Comparison of ENCODE assay signal across 26 cellular contexts in the genomic region with DNA sequence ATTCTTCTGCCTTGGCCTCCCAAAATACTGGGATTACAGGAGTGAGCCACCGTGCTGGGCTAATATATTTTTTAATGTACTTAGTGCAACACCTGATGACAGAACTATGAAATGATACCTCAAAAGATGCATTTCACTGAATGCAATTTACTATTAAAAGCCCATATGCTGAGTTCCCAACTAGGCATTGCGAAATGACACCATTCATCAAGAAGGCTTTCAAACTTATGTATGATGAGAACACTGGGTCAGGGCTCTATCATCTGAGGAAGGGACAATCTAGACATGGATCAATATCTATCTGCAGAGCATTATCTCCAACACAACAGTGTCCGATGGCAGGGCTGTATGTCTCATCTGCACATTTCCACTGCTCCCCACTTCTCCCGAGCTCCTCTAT.
"Had no signal": no experiment of that assay in that cellular context is flagged by ENCODE, and none has a peak within 500 bp of the region (broad histone marks: within the 10 kb centered on the region; RNA-seq: fewer than 3 reads in every experiment).

No MANE protein-coding gene starts in this region.

- H3K9me3 ChIP-seq: ascending aorta, Peyer's patch, SJCRH30, SK-N-SH had no signal

- H3K36me3 ChIP-seq: ascending aorta, Peyer's patch, SJCRH30, WERI-Rb-1 had no signal

- H3K36me3 Mint-ChIP-seq: activated naive CD8-positive, alpha-beta T cell treated with anti-CD3 and anti-CD28 coated beads for 36 hours; brain had no signal

- H3K4me1 Mint-ChIP-seq: central memory CD8-positive, alpha-beta T cell had no signal

- H3K4me1 ChIP-seq: ascending aorta, Peyer's patch, SJCRH30 had no signal

- H3K27ac ChIP-seq: ascending aorta, Peyer's patch, RWPE1, SJCRH30, WERI-Rb-1 had no signal

- H3K27me3 Mint-ChIP-seq: activated CD4-positive, alpha-beta T cell treated with anti-CD3 and anti-CD28 coated beads for 36 hours; activated CD8-positive, alpha-beta T cell treated with anti-CD3 and anti-CD28 coated beads for 36 hours; activated naive CD4-positive, alpha-beta T cell treated with anti-CD3 and anti-CD28 coated beads, Interleukin-2, amount 10 ng/mL, durations not matched to agents 7 days and 5 days; activated naive CD8-positive, alpha-beta T cell treated with anti-CD3 and anti-CD28 coated beads for 36 hours; central memory CD8-positive, alpha-beta T cell had no signal

- H3K4me3 ChIP-seq: ascending aorta, Peyer's patch, SJCRH30 had no signal

- H3K27me3 ChIP-seq: ascending aorta, Peyer's patch, SJCRH30 had no signal

- H3K27ac Mint-ChIP-seq: activated CD4-positive, alpha-beta T cell treated with anti-CD3 and anti-CD28 coated beads for 36 hours; activated CD8-positive, alpha-beta T cell treated with anti-CD3 and anti-CD28 coated beads for 36 hours; activated naive CD4-positive, alpha-beta T cell treated with anti-CD3 and anti-CD28 coated beads, Interleukin-2, amount 10 ng/mL, durations not matched to agents 7 days and 5 days; activated naive CD8-positive, alpha-beta T cell treated with anti-CD3 and anti-CD28 coated beads for 36 hours; activated T-cell treated with anti-CD3 and anti-CD28 coated beads, Interleukin-2, amount 50 U/mL, for 72 hours; activated T-helper 2 cell treated with anti-CD3 and anti-CD28 coated beads, Interferon-gamma antibody, Interleukin-2, Interleukin-4, amounts not matched to agents 10 μg/mL and 5 μg/mL and 100 μg/mL, durations not matched to agents 14 hours and 24 hours and 36 hours had no signal

- DNase-seq: activated CD4-positive, alpha-beta T cell treated with anti-CD3 and anti-CD28 coated beads for 36 hours; activated CD4-positive, alpha-beta T cell treated with anti-CD3 and anti-CD28 coated beads, Interleukin-2, amount 50 U/mL, for 1 hour; activated CD8-positive, alpha-beta memory T cell treated with anti-CD3 and anti-CD28 coated beads, Interleukin-2, amount 50 U/mL, for 4 hours; activated CD8-positive, alpha-beta T cell treated with anti-CD3 and anti-CD28 coated beads for 36 hours; activated gamma-delta T cell treated with Interleukin-2 at 50 U/mL for 16 hours; activated naive CD4-positive, alpha-beta T cell treated with anti-CD3 and anti-CD28 coated beads, Interleukin-2, amount 10 ng/mL, durations not matched to agents 7 days and 5 days; activated naive CD8-positive, alpha-beta T cell treated with anti-CD3 and anti-CD28 coated beads for 36 hours; activated T-cell treated with anti-CD3 and anti-CD28 coated beads, Interleukin-2, amount 50 U/mL, for 72 hours; amniotic stem cell; KG1; NCI-H1048; NCI-H1694; NCI-H2107; NCI-H510A treated with DMSO at 0.1 percent for 48 hours; NK-92 treated with Interleukin-12 subunit alpha and Interleukin-12 subunit beta, amount 100 ng/mL, for 24 hours; Peyer's patch; Right ventricle myocardium superior; SJCRH30; SK-N-SH; T-helper 1 cell; WERI-Rb-1 had no signal

- H3K9ac ChIP-seq: SK-N-SH had no signal

- H3K9me3 Mint-ChIP-seq: activated CD8-positive, alpha-beta T cell treated with anti-CD3 and anti-CD28 coated beads for 36 hours; activated naive CD4-positive, alpha-beta T cell treated with anti-CD3 and anti-CD28 coated beads, Interleukin-2, amount 10 ng/mL, durations not matched to agents 7 days and 5 days; activated naive CD8-positive, alpha-beta T cell treated with anti-CD3 and anti-CD28 coated beads for 36 hours; activated T-cell treated with anti-CD3 and anti-CD28 coated beads, Interleukin-2, amount 50 U/mL, for 72 hours; activated T-helper 2 cell treated with anti-CD3 and anti-CD28 coated beads, Interferon-gamma antibody, Interleukin-2, Interleukin-4, amounts not matched to agents 10 μg/mL and 5 μg/mL and 100 μg/mL, durations not matched to agents 14 hours and 24 hours and 36 hours; central memory CD8-positive, alpha-beta T cell had no signal

- H3K4me3 Mint-ChIP-seq: activated CD4-positive, alpha-beta T cell treated with anti-CD3 and anti-CD28 coated beads for 36 hours; activated CD8-positive, alpha-beta T cell treated with anti-CD3 and anti-CD28 coated beads for 36 hours; activated naive CD4-positive, alpha-beta T cell treated with anti-CD3 and anti-CD28 coated beads, Interleukin-2, amount 10 ng/mL, durations not matched to agents 7 days and 5 days; activated naive CD8-positive, alpha-beta T cell treated with anti-CD3 and anti-CD28 coated beads for 36 hours; activated T-cell treated with anti-CD3 and anti-CD28 coated beads, Interleukin-2, amount 50 U/mL, for 72 hours; brain; central memory CD8-positive, alpha-beta T cell had no signal

- H3K4me2 ChIP-seq: SK-N-SH had no signal

- ATAC-seq: activated CD4-positive, alpha-beta T cell treated with anti-CD3 and anti-CD28 coated beads for 36 hours; activated CD8-positive, alpha-beta T cell treated with anti-CD3 and anti-CD28 coated beads for 36 hours; activated T-cell treated with anti-CD3 and anti-CD28 coated beads, Interleukin-2, amount 50 U/mL, for 72 hours had no signal
